ENCODE assay signal across 1 cellular context in genomic region chr22:20606041-20606783, GRCh38.
TF ChIP-seq lines count a peak whose summit lies in the region.

No MANE protein-coding gene starts in this region.

TF ChIP-seq in HepG2, 621 proteins besides CTCF, POLR2A, EP300 and RAD21 (continued from another document):
- TF ChIP-seq AFF4 (CRISPR knock-in tag; IDR thresholded peaks at IDR 0.05) = no peak
- TF ChIP-seq TEAD3 (CRISPR knock-in tag; optimal IDR thresholded peaks at IDR 0.05; ENCODE audit: borderline replicate concordance) = peak; percentile 3
- peak; percentile 45; the same call in 1 of the 2 replicates for TF ChIP-seq IRF9 (CRISPR knock-in tag; IDR thresholded peaks at IDR 0.05; ENCODE audit: borderline replicate concordance)
- TF ChIP-seq BCL3 (CRISPR knock-in tag; IDR thresholded peaks at IDR 0.05) = no peak
- no peak for TF ChIP-seq NR3C1 (CRISPR knock-in tag; IDR thresholded peaks at IDR 0.05)
- TF ChIP-seq BATF2 (CRISPR knock-in tag; IDR thresholded peaks at IDR 0.05) = no peak
- TF ChIP-seq ZBTB21 (CRISPR knock-in tag; IDR thresholded peaks at IDR 0.05) = no peak
- no peak for TF ChIP-seq SALL2 (CRISPR knock-in tag; IDR thresholded peaks at IDR 0.05)
- TF ChIP-seq ZNF331 (CRISPR knock-in tag; IDR thresholded peaks at IDR 0.05) = 0 out of 2 replicates have a peak, but pooled peaks have one; percentile 27
- TF ChIP-seq MAFK (conservative IDR thresholded peaks at IDR 0.05 in 1 of 2, IDR thresholded peaks at IDR 0.05 in 1 of 2; ENCODE audit: low read length in 2 of 2) = no peak
- TF ChIP-seq SATB2 (CRISPR knock-in tag; IDR thresholded peaks at IDR 0.05) = no peak
- TF ChIP-seq GABPA (IDR thresholded peaks at IDR 0.05; ENCODE audit: low read depth, low read length) = no peak
- no peak for TF ChIP-seq GABPA (CRISPR knock-in tag; IDR thresholded peaks at IDR 0.05; ENCODE audit: low read depth)
- TF ChIP-seq ZNF770 (CRISPR knock-in tag; IDR thresholded peaks at IDR 0.05) = no peak
- no peak for TF ChIP-seq SYNCRIP (IDR thresholded peaks at IDR 0.05; ENCODE audit: insufficient read depth, low read depth, low read length)
- no peak for TF ChIP-seq ZNF781 (CRISPR knock-in tag; IDR thresholded peaks at IDR 0.05; ENCODE audit: borderline replicate concordance, not compliant biosample characterization)
- TF ChIP-seq SRSF1 (optimal IDR thresholded peaks at IDR 0.05; ENCODE audit: low read depth, low read length) = no peak
- TF ChIP-seq GATAD2A (CRISPR knock-in tag; IDR thresholded peaks at IDR 0.05) = peak; percentile 27; the same call in 1 of the 2 replicates
- TF ChIP-seq U2AF1 (optimal IDR thresholded peaks at IDR 0.05; ENCODE audit: low read depth, low read length) = no peak
- TF ChIP-seq PTBP1 (IDR thresholded peaks at IDR 0.05; ENCODE audit: low read depth, low read length, poor library complexity, severe bottlenecking) = no peak
- TF ChIP-seq BRCA1 (CRISPR knock-in tag; IDR thresholded peaks at IDR 0.05) = no peak
- no peak for TF ChIP-seq MEIS2 (CRISPR knock-in tag; IDR thresholded peaks at IDR 0.05)
- TF ChIP-seq GFI1 (CRISPR knock-in tag; IDR thresholded peaks at IDR 0.05; ENCODE audit: borderline replicate concordance) = no peak
- no peak for TF ChIP-seq POLR2AphosphoS2 (IDR thresholded peaks at IDR 0.05; ENCODE audit: low read depth, low read length)
- TF ChIP-seq POLR2AphosphoS5 (IDR thresholded peaks at IDR 0.05; ENCODE audit: low read depth, low read length) = no peak
- TF ChIP-seq HNF4A (CRISPR knock-in tag; IDR thresholded peaks at IDR 0.05) = no peak
- no peak for TF ChIP-seq ZNF225 (CRISPR knock-in tag; IDR thresholded peaks at IDR 0.05)
- no peak for TF ChIP-seq ZBTB25 (CRISPR knock-in tag; IDR thresholded peaks at IDR 0.05)
- TF ChIP-seq SPEN (CRISPR knock-in tag; IDR thresholded peaks at IDR 0.05; ENCODE audit: low read depth) = no peak
- TF ChIP-seq ELF4 (CRISPR knock-in tag; IDR thresholded peaks at IDR 0.05; ENCODE audit: borderline replicate concordance) = no peak
- no peak for TF ChIP-seq SMARCC2 (IDR thresholded peaks at IDR 0.05)
- no peak for TF ChIP-seq ZMAT3 (CRISPR knock-in tag; conservative IDR thresholded peaks at IDR 0.05)
- no peak for TF ChIP-seq HNRNPH1 (optimal IDR thresholded peaks at IDR 0.05; ENCODE audit: low read depth, low read length)
- no peak for TF ChIP-seq ARHGAP35 (CRISPR knock-in tag; IDR thresholded peaks at IDR 0.05; ENCODE audit: borderline replicate concordance)
- TF ChIP-seq ZNF281 (CRISPR knock-in tag; IDR thresholded peaks at IDR 0.05; ENCODE audit: borderline replicate concordance) = no peak
- TF ChIP-seq AHR (CRISPR knock-in tag; IDR thresholded peaks at IDR 0.05) = no peak
- TF ChIP-seq MAZ (IDR thresholded peaks at IDR 0.05; ENCODE audit: borderline replicate concordance, low read depth, low read length) = no peak
- TF ChIP-seq MAZ (CRISPR knock-in tag; IDR thresholded peaks at IDR 0.05; ENCODE audit: low read depth) = no peak
- no peak for TF ChIP-seq ZNF224 (CRISPR knock-in tag; IDR thresholded peaks at IDR 0.05)
- TF ChIP-seq LCORL (IDR thresholded peaks at IDR 0.05) = no peak
- 0 out of 2 replicates have a peak, but pooled peaks have one; percentile 33 for TF ChIP-seq LCORL (CRISPR knock-in tag; IDR thresholded peaks at IDR 0.05)
- TF ChIP-seq PREB (CRISPR knock-in tag; IDR thresholded peaks at IDR 0.05) = no peak
- no peak for TF ChIP-seq TERF1 (CRISPR knock-in tag; IDR thresholded peaks at IDR 0.05)
- TF ChIP-seq FOXJ3 (CRISPR knock-in tag; IDR thresholded peaks at IDR 0.05; ENCODE audit: borderline replicate concordance) = no peak
- TF ChIP-seq ZNF569 (CRISPR knock-in tag; IDR thresholded peaks at IDR 0.05; ENCODE audit: borderline replicate concordance) = no peak
- no peak for TF ChIP-seq ZNF512B (CRISPR knock-in tag; IDR thresholded peaks at IDR 0.05; ENCODE audit: borderline replicate concordance)
- no peak for TF ChIP-seq ZMYM3 (CRISPR knock-in tag; IDR thresholded peaks at IDR 0.05)
TF ChIP-seq in HepG2: peak in this region for 36.
